ENCODE assay signal across 16 cellular contexts in genomic region chr15:36465304-36465703, GRCh38.
DNase-seq lines count a peak whose midpoint lies in the region; ATAC-seq and TF ChIP-seq lines count a peak whose summit lies in the region.
"Had no signal": no experiment of that assay in that cellular context is flagged by ENCODE, and none has a peak within 500 bp of the region (broad histone marks: within the 10 kb centered on the region; RNA-seq: fewer than 3 reads in every experiment).

No MANE protein-coding gene starts in this region.

- H3K36me3 ChIP-seq in RWPE2 (ENCODE audit: low read depth): no peaks in the 10 kb centered on the region
- H3K36me3 ChIP-seq: BLaER1 had no signal

- DNase-seq in EH (ENCODE audit: low read depth) (peak; percentile 19), M059J (ENCODE audit: low read depth) (peak; percentile 58), RWPE2 (ENCODE audit: low spot score) (no peak), iris pigment epithelial cell (ENCODE audit: low read depth) (peak; percentile 42), mesothelial cell of epicardium (ENCODE audit: low spot score in 2 of 2, unreplicated experiment in 2 of 2) (no peak), SK-N-DZ (ENCODE audit: low spot score) (no peak)
- no peak for DNase-seq in activated CD4-positive, alpha-beta memory T cell treated with anti-CD3 and anti-CD28 coated beads for 36 hours
- DNase-seq: 8988T; AML-193; Caco-2; CD8-positive, alpha-beta memory T cell; GOT3; H9 had no signal

- no peak overlapping the region for H3K4me3 ChIP-seq in RWPE2 (ENCODE audit: severe bottlenecking)
- H3K4me3 ChIP-seq: BLaER1, GM12878 had no signal

- peak; percentile 60; the same call in 2 of the 3 replicates for ATAC-seq in RWPE2 (ENCODE audit: low read depth)
- ATAC-seq: GM12878 had no signal

- no peaks in the 10 kb centered on the region for H3K27me3 Mint-ChIP-seq in mesothelial cell of epicardium (ENCODE audit: low read depth)
- H3K27me3 Mint-ChIP-seq in activated CD4-positive, alpha-beta memory T cell treated with anti-CD3 and anti-CD28 coated beads for 36 hours: no peaks in the 10 kb centered on the region
- H3K27me3 Mint-ChIP-seq: CD8-positive, alpha-beta memory T cell had no signal

- no peaks in the 10 kb centered on the region for H3K27me3 ChIP-seq in RWPE2 (ENCODE audit: insufficient read depth, poor library complexity, severe bottlenecking)
- H3K27me3 ChIP-seq: BLaER1 had no signal

- H3K4me3 Mint-ChIP-seq in mesothelial cell of epicardium: no peak overlapping the region
- H3K4me3 Mint-ChIP-seq in activated CD4-positive, alpha-beta memory T cell treated with anti-CD3 and anti-CD28 coated beads for 36 hours: no peak overlapping the region
- H3K4me3 Mint-ChIP-seq: CD8-positive, alpha-beta memory T cell; H9 had no signal

- no peak for TF ChIP-seq CTCF in RWPE2 (IDR thresholded peaks at IDR 0.05; ENCODE audit: poor library complexity, severe bottlenecking)
- no peak for TF ChIP-seq CTCF in mesothelial cell of epicardium (IDR thresholded peaks at IDR 0.05; ENCODE audit: unreplicated experiment)

- CTCF ChIA-PET in activated CD4-positive, alpha-beta memory T cell treated with anti-CD3 and anti-CD28 coated beads for 36 hours (lab: Charles Lee): no interaction called here

- H3K9me3 ChIP-seq in RWPE2 (ENCODE audit: severe bottlenecking): peaks cover 3% of the 10 kb centered on the region
- H3K9me3 ChIP-seq: BLaER1 had no signal

- H3K27ac Mint-ChIP-seq in mesothelial cell of epicardium: no peak overlapping the region
- H3K27ac Mint-ChIP-seq in activated CD4-positive, alpha-beta memory T cell treated with anti-CD3 and anti-CD28 coated beads for 36 hours: no peak overlapping the region
- H3K27ac Mint-ChIP-seq: CD8-positive, alpha-beta memory T cell; H9 had no signal

- H3K4me1 Mint-ChIP-seq in mesothelial cell of epicardium: peaks cover 19% of the 10 kb centered on the region
- H3K4me1 Mint-ChIP-seq in activated CD4-positive, alpha-beta memory T cell treated with anti-CD3 and anti-CD28 coated beads for 36 hours (ENCODE audit: low read depth): no peaks in the 10 kb centered on the region
- H3K4me1 Mint-ChIP-seq: CD8-positive, alpha-beta memory T cell had no signal

- peaks cover 14% of the 10 kb centered on the region for H3K4me1 ChIP-seq in RWPE2 (ENCODE audit: insufficient read depth, poor library complexity, severe bottlenecking)
- H3K4me1 ChIP-seq: BLaER1 had no signal

- POLR2A ChIA-PET in activated CD4-positive, alpha-beta memory T cell treated with anti-CD3 and anti-CD28 coated beads for 36 hours (lab: Charles Lee): no interaction called here

- H3K9me3 Mint-ChIP-seq in mesothelial cell of epicardium: peaks cover 52% of the 10 kb centered on the region
- peaks cover 13% of the 10 kb centered on the region for H3K9me3 Mint-ChIP-seq in activated CD4-positive, alpha-beta memory T cell treated with anti-CD3 and anti-CD28 coated beads for 36 hours

- no peak overlapping the region for H3K27ac ChIP-seq in RWPE2 (ENCODE audit: poor library complexity, severe bottlenecking)
- H3K27ac ChIP-seq: BLaER1, HL-60 had no signal

- intact Hi-C loops in activated CD4-positive, alpha-beta memory T cell treated with anti-CD3 and anti-CD28 coated beads for 36 hours (cut with micrococcal nuclease): no loop called here

- H3K36me3 Mint-ChIP-seq in mesothelial cell of epicardium: peaks cover 18% of the 10 kb centered on the region
- H3K36me3 Mint-ChIP-seq in activated CD4-positive, alpha-beta memory T cell treated with anti-CD3 and anti-CD28 coated beads for 36 hours: no peaks in the 10 kb centered on the region
- H3K36me3 Mint-ChIP-seq: CD8-positive, alpha-beta memory T cell had no signal

Comparison
In these comparisons a context has a peak if more than half of its experiments do, and no peak if none do; other contexts are left out.
1. DNase-seq: peak in EH (single experiment), M059J (single experiment) and iris pigment epithelial cell (single experiment); none in RWPE2 (single experiment), mesothelial cell of epicardium (0 of 2), SK-N-DZ (single experiment) and activated CD4-positive, alpha-beta memory T cell treated with anti-CD3 and anti-CD28 coated beads for 36 hours (single experiment).